Comparison of ENCODE assay signal across 8 cellular contexts in the genomic region with DNA sequence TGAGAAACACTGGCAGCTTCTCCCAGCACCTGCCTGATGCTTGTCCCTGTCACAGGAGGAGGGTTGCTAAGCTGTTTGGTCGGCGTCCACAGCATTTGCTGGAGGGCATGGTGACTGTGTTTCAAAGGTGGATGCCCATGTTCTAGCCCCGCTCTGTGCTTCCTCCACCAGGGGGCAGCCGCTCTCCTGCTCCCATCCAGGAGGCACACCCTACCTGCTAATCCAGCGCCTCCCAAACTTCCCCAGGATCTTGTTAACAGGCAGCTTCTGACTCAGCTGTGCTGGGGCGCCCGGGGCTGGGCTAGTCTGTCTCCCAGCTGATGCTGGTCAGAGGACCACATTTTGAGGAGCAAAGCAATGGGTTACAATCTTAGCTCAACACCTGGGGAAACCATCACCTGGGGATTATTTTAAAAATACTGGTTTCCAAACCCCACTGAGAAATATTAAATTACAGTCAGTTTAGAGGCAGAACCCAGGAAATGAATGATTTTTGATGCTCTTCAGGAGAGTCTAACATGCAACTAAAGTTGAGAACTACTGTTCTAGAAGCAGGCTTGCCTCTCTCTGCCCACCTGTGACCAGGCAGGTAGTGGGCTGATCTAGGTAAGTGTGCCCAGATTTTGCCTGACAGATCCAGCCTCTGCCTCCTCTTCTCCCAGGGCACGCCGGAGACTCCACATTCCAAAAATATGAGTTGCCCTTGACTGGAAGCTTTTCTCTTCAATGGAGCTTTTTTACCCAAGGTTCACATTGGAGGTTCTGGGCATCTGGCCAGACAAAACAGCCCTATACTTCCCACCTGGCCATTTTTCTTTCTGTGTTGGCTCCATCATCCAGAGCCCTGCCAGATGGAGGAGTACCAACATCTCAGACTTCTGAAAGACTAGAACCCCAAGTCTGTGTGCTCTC.
DNase-seq lines count a peak whose midpoint lies in the region; ATAC-seq and TF ChIP-seq lines count a peak whose summit lies in the region.
"Had no signal": no experiment of that assay in that cellular context is flagged by ENCODE, and none has a peak within 500 bp of the region (broad histone marks: within the 10 kb centered on the region; RNA-seq: fewer than 3 reads in every experiment).

No MANE protein-coding gene starts in this region.

- H2AFZ ChIP-seq in Karpas-422 (ENCODE audit: low read length) (no peak overlapping the region), neural progenitor cell (replicated peaks) (no peak overlapping the region)

- H3K27ac ChIP-seq in Karpas-422 (ENCODE audit: low read length) (no peak overlapping the region), neural progenitor cell (no peak overlapping the region)

- CTCF ChIA-PET in GM10248 (lab: Yijun Ruan, JAX) = interaction anchor here (0.7 to 4.8 kb wide), 23 partner anchors 8 to 823 kb away, joined by 3 to 40 read pairs (median 3); no protein-coding TSS in a partner anchor
- CTCF ChIA-PET in T-cell (lab: Charles Lee) = interaction anchor here in 1 of 2 donors (1.4 kb wide), 1 partner anchor 816 kb away, joined by 3 read pairs; no protein-coding TSS in a partner anchor

- H4K20me1 ChIP-seq in Karpas-422 (ENCODE audit: insufficient read depth, low read depth, low read length) = no peaks in the 10 kb centered on the region
- no peaks in the 10 kb centered on the region for H4K20me1 ChIP-seq in neural progenitor cell (ENCODE audit: low read depth)

- H3K4me3 ChIP-seq in Karpas-422 (ENCODE audit: low read length) (no peak overlapping the region), neural progenitor cell (no peak overlapping the region)

- ATAC-seq in T-cell (replicated peaks in 1 of 4) (peak in 1 of 4 experiments; percentile 43), HG03097 (IDR thresholded peaks at IDR 0.05; ENCODE audit: low FRiP score, unreplicated experiment) (no peak), HG03159 (IDR thresholded peaks at IDR 0.05; ENCODE audit: unreplicated experiment) (no peak)

- TF ChIP-seq CTCF in GM10248 (IDR thresholded peaks at IDR 0.05; ENCODE audit: control extremely low read depth, extremely low read depth, low read depth, missing control alignments) (peak; percentile 69), neural progenitor cell (IDR thresholded peaks at IDR 0.05) (peak; percentile 81)

- H3K9me2 ChIP-seq in Karpas-422 (replicated peaks; ENCODE audit: insufficient read depth, low read length) = no peaks in the 10 kb centered on the region

- H3K9ac ChIP-seq in Karpas-422 (ENCODE audit: low read length) (no peak overlapping the region), neural progenitor cell (no peak overlapping the region)

- no peaks in the 10 kb centered on the region for H3K9me3 Mint-ChIP-seq in T-cell
- H3K9me3 Mint-ChIP-seq in neural progenitor cell = no peaks in the 10 kb centered on the region
- H3K9me3 Mint-ChIP-seq: natural killer cell treated with Interleukin-12 subunit alpha and Interleukin-12 subunit beta and Interleukin-15 and Interleukin-18, amount 100 ng/mL, for 72 hours had no signal

- no peaks in the 10 kb centered on the region for H3F3A ChIP-seq in neural progenitor cell (ENCODE audit: low read depth)

- H3K4me3 Mint-ChIP-seq in T-cell = no peak overlapping the region
- H3K4me3 Mint-ChIP-seq in neural progenitor cell = no peak overlapping the region
- H3K4me3 Mint-ChIP-seq: natural killer cell treated with Interleukin-12 subunit alpha and Interleukin-12 subunit beta and Interleukin-15 and Interleukin-18, amount 100 ng/mL, for 72 hours had no signal

- no peak overlapping the region for H3K4me2 ChIP-seq in Karpas-422 (ENCODE audit: low read depth, low read length, poor library complexity, severe bottlenecking)
- H3K4me2 ChIP-seq in neural progenitor cell = no peak overlapping the region

- H3K4me1 Mint-ChIP-seq in T-cell = no peaks in the 10 kb centered on the region
- no peaks in the 10 kb centered on the region for H3K4me1 Mint-ChIP-seq in neural progenitor cell

- DNase-seq in GM10248 (ENCODE audit: extremely low spot score) (peak; percentile 66), Karpas-422 (peak; percentile 76), T-cell (peak in 18 of 34 experiments; percentile 2 to 34 (median 16)), dermis blood vessel endothelial cell (peak; percentile 59), neural progenitor cell (ENCODE audit: low spot score) (peak; percentile 80)

- H3K27me3 ChIP-seq in Karpas-422 (ENCODE audit: low read length) = no peaks in the 10 kb centered on the region
- H3K27me3 ChIP-seq in neural progenitor cell = no peaks in the 10 kb centered on the region

- no peaks in the 10 kb centered on the region for H3K36me3 ChIP-seq in Karpas-422 (ENCODE audit: insufficient read depth, low read length)
- H3K36me3 ChIP-seq in neural progenitor cell = no peaks in the 10 kb centered on the region

- no peaks in the 10 kb centered on the region for H3K36me3 Mint-ChIP-seq in T-cell
- no peaks in the 10 kb centered on the region for H3K36me3 Mint-ChIP-seq in neural progenitor cell
- H3K36me3 Mint-ChIP-seq: natural killer cell treated with Interleukin-12 subunit alpha and Interleukin-12 subunit beta and Interleukin-15 and Interleukin-18, amount 100 ng/mL, for 72 hours had no signal

- no peaks in the 10 kb centered on the region for H3K4me1 ChIP-seq in Karpas-422 (ENCODE audit: low read length)
- no peaks in the 10 kb centered on the region for H3K4me1 ChIP-seq in neural progenitor cell

- H3K79me2 ChIP-seq in Karpas-422 (ENCODE audit: low read length) (no peaks in the 10 kb centered on the region), neural progenitor cell (ENCODE audit: low read depth) (no peaks in the 10 kb centered on the region)

- H3K27me3 Mint-ChIP-seq in T-cell (peaks cover 29 to 58% of the 10 kb centered on the region in 2 donors), neural progenitor cell (ENCODE audit: insufficient read depth, low read depth) (peaks cover 21% of the 10 kb centered on the region)

- H3K27ac Mint-ChIP-seq in T-cell = no peak overlapping the region
- H3K27ac Mint-ChIP-seq in neural progenitor cell = no peak overlapping the region
- H3K27ac Mint-ChIP-seq: natural killer cell treated with Interleukin-12 subunit alpha and Interleukin-12 subunit beta and Interleukin-15 and Interleukin-18, amount 100 ng/mL, for 72 hours had no signal

- H3K9me3 ChIP-seq in Karpas-422 (ENCODE audit: low read length) (no peaks in the 10 kb centered on the region), neural progenitor cell (ENCODE audit: low read depth) (no peaks in the 10 kb centered on the region)

- POLR2A ChIA-PET in GM10248 (lab: Yijun Ruan, JAX) (no interaction called here), T-cell (lab: Charles Lee) (no interaction called here)

Comparison
In these comparisons a context has a peak if more than half of its experiments do, and no peak if none do; other contexts are left out.
1. DNase-seq: peak in every context shown above with its lines; median percentile 80 in neural progenitor cell; 76 in Karpas-422; 66 in GM10248; 59 in dermis blood vessel endothelial cell; 16 in T-cell.